10 cellular contexts compared by ENCODE assay signal in the genomic region with DNA sequence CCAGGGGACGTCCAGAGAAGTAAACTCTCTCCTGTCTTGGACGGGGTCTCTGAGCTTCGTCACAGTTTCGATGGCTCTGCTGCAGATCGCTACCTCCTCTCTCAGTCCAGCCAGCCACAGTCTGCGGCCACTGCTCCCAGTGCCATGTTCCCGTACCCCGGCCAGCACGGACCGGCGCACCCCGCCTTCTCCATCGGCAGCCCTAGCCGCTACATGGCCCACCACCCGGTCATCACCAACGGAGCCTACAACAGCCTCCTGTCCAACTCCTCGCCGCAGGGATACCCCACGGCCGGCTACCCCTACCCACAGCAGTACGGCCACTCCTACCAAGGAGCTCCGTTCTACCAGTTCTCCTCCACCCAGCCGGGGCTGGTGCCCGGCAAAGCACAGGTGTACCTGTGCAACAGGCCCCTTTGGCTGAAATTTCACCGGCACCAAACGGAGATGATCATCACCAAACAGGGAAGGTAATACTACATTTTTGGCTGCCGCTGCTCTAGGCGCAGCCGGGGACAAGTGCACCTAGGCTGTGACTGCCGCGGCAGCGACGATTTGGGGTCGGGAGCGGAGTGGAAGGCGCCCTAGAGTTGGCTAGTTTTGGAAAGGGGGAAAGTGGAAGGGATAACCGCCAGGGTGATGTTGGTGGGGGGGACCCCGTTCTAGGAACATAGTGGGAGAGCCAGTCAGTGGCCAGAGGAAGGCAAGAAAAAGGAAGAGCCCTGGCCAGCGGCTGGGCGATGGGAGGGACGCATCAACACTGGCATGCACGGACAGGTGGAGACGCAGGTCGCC. TPM values are rescaled to one million over a fixed set of nuclear protein-coding genes. Genes with fewer than 3 reads are reported as not detected.
DNase-seq lines count a peak whose midpoint lies in the region; ATAC-seq and TF ChIP-seq lines count a peak whose summit lies in the region.
"Had no signal": no experiment of that assay in that cellular context is flagged by ENCODE, and none has a peak within 500 bp of the region (broad histone marks: within the 10 kb centered on the region; RNA-seq: fewer than 3 reads in every experiment).

No MANE protein-coding gene starts in this region.

- H3K36me3 ChIP-seq in A673 (ENCODE audit: insufficient read depth, low read length, poor library complexity, severe bottlenecking) (no peaks in the 10 kb centered on the region), left lung (peaks cover 0 to under 1% of the 10 kb centered on the region in 2 donors)
- H3K36me3 ChIP-seq: colonic mucosa had no signal

- CTCF ChIA-PET in A673 (lab: Charles Lee): no interaction called here
- CTCF ChIA-PET in activated CD8-positive, alpha-beta T cell treated with anti-CD3 and anti-CD28 coated beads, Interleukin-2, amount 10 ng/mL, durations not matched to agents 7 days and 5 days (lab: Charles Lee): interaction anchor here (0.7 to 1.1 kb wide), 2 partner anchors 194 to 300 kb away, joined by 3 to 4 read pairs; no protein-coding TSS in a partner anchor

- H3K4me3 Mint-ChIP-seq in activated CD8-positive, alpha-beta T cell treated with anti-CD3 and anti-CD28 coated beads, Interleukin-2, amount 10 ng/mL, durations not matched to agents 7 days and 5 days: peak overlapping the region; percentile 57

- POLR2A ChIA-PET in A673 (lab: Charles Lee; ENCODE audit: low non-redundant PET): no interaction called here
- POLR2A ChIA-PET in activated CD8-positive, alpha-beta T cell treated with anti-CD3 and anti-CD28 coated beads, Interleukin-2, amount 10 ng/mL, durations not matched to agents 7 days and 5 days (lab: Charles Lee): no interaction called here

- ATAC-seq in activated CD8-positive, alpha-beta T cell treated with anti-CD3 and anti-CD28 coated beads, Interleukin-2, amount 10 ng/mL, durations not matched to agents 7 days and 5 days: peak; percentile 16
- ATAC-seq in left lung (peak; percentile 15), HG03280 (IDR thresholded peaks at IDR 0.05; ENCODE audit: unreplicated experiment) (no peak)

- TF ChIP-seq POLR2A in erythroblast (IDR thresholded peaks at IDR 0.05; ENCODE audit: low read length): no peak

- H3K27ac ChIP-seq in A673 (ENCODE audit: low read depth, low read length, poor library complexity, severe bottlenecking) (no peak overlapping the region), left lung (no peak overlapping the region)
- H3K27ac ChIP-seq: colonic mucosa had no signal

- H3K9me3 ChIP-seq in A673 (ENCODE audit: low read depth, low read length, poor library complexity, severe bottlenecking) (no peaks in the 10 kb centered on the region), left lung (no peaks in the 10 kb centered on the region)
- H3K9me3 ChIP-seq: colonic mucosa had no signal

- no TSS peak for BruUV-seq in A673 (replicated peaks; lab: Mats Ljungman, UMichigan)

- intact Hi-C loops in A673 (cut with micrococcal nuclease; ENCODE audit: unreplicated experiment) (no loop called here), left lung (cut with DNase I) (no loop called here)

- TF ChIP-seq CTCF in A673 (conservative IDR thresholded peaks at IDR 0.05; ENCODE audit: low read depth, low read length) (no peak), left lung (IDR thresholded peaks at IDR 0.05) (no peak), GM10266 (IDR thresholded peaks at IDR 0.05; ENCODE audit: control insufficient read depth, insufficient read depth, low read depth, missing control alignments) (no peak)

- no peak overlapping the region for H3K27ac Mint-ChIP-seq in activated CD8-positive, alpha-beta T cell treated with anti-CD3 and anti-CD28 coated beads, Interleukin-2, amount 10 ng/mL, durations not matched to agents 7 days and 5 days

- peaks cover 8% of the 10 kb centered on the region for H3K4me1 ChIP-seq in A673 (ENCODE audit: insufficient read depth, low read length, poor library complexity, severe bottlenecking)
- peaks cover 11 to 40% of the 10 kb centered on the region in 2 donors for H3K4me1 ChIP-seq in left lung

- H3K27me3 ChIP-seq in A673 (replicated peaks; ENCODE audit: insufficient read depth, low read depth, low read length, poor library complexity) (peaks cover 5% of the 10 kb centered on the region), left lung (peaks cover 78 to 91% of the 10 kb centered on the region in 2 donors)

- H3K4me3 ChIP-seq in A673 (ENCODE audit: low read depth, low read length, poor library complexity, severe bottlenecking) (peak overlapping the region; percentile 33), left lung (no peak overlapping the region)
- H3K4me3 ChIP-seq: colonic mucosa had no signal

- H3K36me3 Mint-ChIP-seq in activated CD8-positive, alpha-beta T cell treated with anti-CD3 and anti-CD28 coated beads, Interleukin-2, amount 10 ng/mL, durations not matched to agents 7 days and 5 days (ENCODE audit: low read depth): peaks cover 8% of the 10 kb centered on the region

- DNase-seq in A673 (ENCODE audit: low spot score) (no peak), ELF-1 (ENCODE audit: low read depth, low spot score) (peak; percentile 45), left lung (peak; percentile 33 to 69), GM10266 (ENCODE audit: extremely low spot score) (no peak), erythroblast (lab: John Stamatoyannopoulos, UW) (no peak), inferior parietal cortex (ENCODE audit: extremely low spot score) (no peak)
- DNase-seq in activated CD8-positive, alpha-beta T cell treated with anti-CD3 and anti-CD28 coated beads, Interleukin-2, amount 10 ng/mL, durations not matched to agents 7 days and 5 days: peak; percentile 24
- DNase-seq: colonic mucosa, DND-41 had no signal

- H3K27me3 Mint-ChIP-seq in activated CD8-positive, alpha-beta T cell treated with anti-CD3 and anti-CD28 coated beads, Interleukin-2, amount 10 ng/mL, durations not matched to agents 7 days and 5 days (ENCODE audit: low read depth): peaks cover 71% of the 10 kb centered on the region

- H3K9me3 Mint-ChIP-seq in activated CD8-positive, alpha-beta T cell treated with anti-CD3 and anti-CD28 coated beads, Interleukin-2, amount 10 ng/mL, durations not matched to agents 7 days and 5 days (ENCODE audit: insufficient read depth): no peaks in the 10 kb centered on the region

- peaks cover 49% of the 10 kb centered on the region for H3K4me1 Mint-ChIP-seq in activated CD8-positive, alpha-beta T cell treated with anti-CD3 and anti-CD28 coated beads, Interleukin-2, amount 10 ng/mL, durations not matched to agents 7 days and 5 days (ENCODE audit: low read depth)

RNA-seq across cellular contexts. Expression of gene TBR1, which starts 0.7 kb away (rescaled TPM):
- total RNA-seq in A673 (2021) (0.17 and 0.44 TPM in 2 replicates), left lung (under 1 TPM in 1 of 2 donors, not detected in 1; 0.08 TPM)
- under 1 TPM in 1 of 2 experiments, not detected in 1; 0.10 TPM for total RNA-seq in activated CD8-positive, alpha-beta T cell treated with anti-CD3 and anti-CD28 coated beads, Interleukin-2, amount 10 ng/mL, durations not matched to agents 7 days and 5 days
- total RNA-seq: colonic mucosa had no signal

Comparison
In these comparisons a context has a peak if more than half of its experiments do, and no peak if none do; other contexts are left out.
1. DNase-seq: peak in ELF-1 (single experiment), activated CD8-positive, alpha-beta T cell treated with anti-CD3 and anti-CD28 coated beads, Interleukin-2, amount 10 ng/mL, durations not matched to agents 7 days and 5 days (single experiment) and left lung (2 of 2); none in A673 (single experiment), GM10266 (single experiment), erythroblast (0 of 2) and inferior parietal cortex (single experiment).